8 cellular contexts compared by ENCODE assay signal in the genomic region with DNA sequence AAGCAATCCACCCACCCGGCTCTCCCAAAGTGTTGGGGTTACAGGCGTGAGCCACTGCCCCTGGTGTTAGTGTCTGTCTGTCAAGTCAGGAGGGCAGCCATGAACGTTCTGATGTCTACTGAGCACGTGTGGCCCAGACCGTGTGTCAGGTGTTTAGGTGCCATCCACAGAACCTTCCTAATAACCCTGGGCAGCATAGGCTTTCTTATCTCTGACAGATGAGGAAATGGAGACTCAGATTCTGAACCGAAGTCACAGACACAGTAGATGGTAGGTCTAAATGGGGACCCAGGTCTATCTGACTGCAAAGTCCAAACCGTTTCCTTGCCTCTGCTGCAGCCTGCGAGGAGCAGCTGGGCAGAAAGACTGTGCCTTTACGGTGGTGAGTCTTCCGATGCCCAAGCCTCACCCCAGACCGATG. TPM values are rescaled to one million over a fixed set of nuclear protein-coding genes. Genes with fewer than 3 reads are reported as not detected.
DNase-seq lines count a peak whose midpoint lies in the region; ATAC-seq and TF ChIP-seq lines count a peak whose summit lies in the region.

No MANE protein-coding gene starts in this region.

- H3K36me3 ChIP-seq in DOHH2 (ENCODE audit: control insufficient read depth, low read length) (no peaks in the 10 kb centered on the region), MG63 (no peaks in the 10 kb centered on the region)

- TF ChIP-seq CTCF in DOHH2 (IDR thresholded peaks at IDR 0.05; ENCODE audit: low read depth, low read length, poor library complexity, severe bottlenecking): no peak
- no peak for TF ChIP-seq CTCF in neural crest cell (conservative IDR thresholded peaks at IDR 0.05)

- no peaks in the 10 kb centered on the region for H3K27me3 Mint-ChIP-seq in central memory CD8-positive, alpha-beta T cell
- peaks cover 57% of the 10 kb centered on the region for H3K27me3 Mint-ChIP-seq in neural crest cell (ENCODE audit: low read depth)

- H3K4me2 ChIP-seq in DOHH2 (ENCODE audit: low read length): peak overlapping the region; percentile 88

- peaks cover 49% of the 10 kb centered on the region for H3K4me1 ChIP-seq in DOHH2 (ENCODE audit: control insufficient read depth, low read length)

- H3K4me3 Mint-ChIP-seq in central memory CD8-positive, alpha-beta T cell: peak overlapping the region; percentile 82
- peak overlapping the region; percentile 34 for H3K4me3 Mint-ChIP-seq in neural crest cell

- DNase-seq in MG63: no peak
- DNase-seq in central memory CD8-positive, alpha-beta T cell (ENCODE audit: low spot score in 2 of 2): no peak
- no peak for DNase-seq in neural crest cell (ENCODE audit: low read depth, low spot score)
- DNase-seq in NCI-H1694 treated with DMSO at 0.1 percent for 48 hours (lab: John Stamatoyannopoulos, UW): no peak

- no peak overlapping the region for H3K27ac ChIP-seq in DOHH2 (ENCODE audit: low read depth, low read length)

- no peaks in the 10 kb centered on the region for H3K9me2 ChIP-seq in DOHH2 (replicated peaks; ENCODE audit: control insufficient read depth, low read length)

- H3K9me3 ChIP-seq in DOHH2 (ENCODE audit: control insufficient read depth, insufficient read depth, low read length) (no peaks in the 10 kb centered on the region), MG63 (no peaks in the 10 kb centered on the region)

- H3K4me3 ChIP-seq in DOHH2 (ENCODE audit: low read length) (peak overlapping the region; percentile 66), MG63 (peak overlapping the region; percentile 75)

- peaks cover 68% of the 10 kb centered on the region for H3K4me1 Mint-ChIP-seq in central memory CD8-positive, alpha-beta T cell
- peaks cover 17% of the 10 kb centered on the region for H3K4me1 Mint-ChIP-seq in neural crest cell

- no peaks in the 10 kb centered on the region for H3K9me3 Mint-ChIP-seq in central memory CD8-positive, alpha-beta T cell
- H3K9me3 Mint-ChIP-seq in neural crest cell: no peaks in the 10 kb centered on the region

- H4K20me1 ChIP-seq in DOHH2 (ENCODE audit: control insufficient read depth, insufficient read depth, low read depth, low read length): peaks cover 7% of the 10 kb centered on the region; the same call in 1 of the 2 replicates

- H3K79me2 ChIP-seq in DOHH2 (ENCODE audit: control insufficient read depth, low read length): no peaks in the 10 kb centered on the region

- ATAC-seq in central memory CD8-positive, alpha-beta T cell (replicated peaks; ENCODE audit: extremely low read depth, poor library complexity, severe bottlenecking): peak; percentile 16
- ATAC-seq in HG02870 (IDR thresholded peaks at IDR 0.05; ENCODE audit: unreplicated experiment) (no peak), GM21423 (IDR thresholded peaks at IDR 0.05; ENCODE audit: unreplicated experiment) (no peak), GM19455 (IDR thresholded peaks at IDR 0.05; ENCODE audit: unreplicated experiment) (no peak)

- H3K27me3 ChIP-seq in DOHH2 (ENCODE audit: control insufficient read depth, low read length): peaks cover 41% of the 10 kb centered on the region
- H3K27me3 ChIP-seq in MG63: no peaks in the 10 kb centered on the region

- peak overlapping the region; percentile 88 for H3K27ac Mint-ChIP-seq in central memory CD8-positive, alpha-beta T cell (ENCODE audit: low read depth)
- no peak overlapping the region for H3K27ac Mint-ChIP-seq in neural crest cell (ENCODE audit: unreplicated experiment)

- H3F3A ChIP-seq in DOHH2 (ENCODE audit: control insufficient read depth, insufficient read depth): peaks cover 13% of the 10 kb centered on the region

- H3K36me3 Mint-ChIP-seq in central memory CD8-positive, alpha-beta T cell (ENCODE audit: insufficient read depth): peaks cover 10% of the 10 kb centered on the region
- no peaks in the 10 kb centered on the region for H3K36me3 Mint-ChIP-seq in neural crest cell (ENCODE audit: low read depth)

RNA-seq across cellular contexts. Expression of a gene that starts 0.6 kb away (rescaled TPM):
- total RNA-seq in MG63 (2014; rRNA removed; shearing (Covaris generic); ENCODE audit: low replicate concordance): 6.0 and 10.0 TPM in 2 replicates
- 0.07 and 0.09 TPM in 2 replicates for total RNA-seq in neural crest cell
